ENCODE assay signal across 8 cellular contexts in the genomic region with DNA sequence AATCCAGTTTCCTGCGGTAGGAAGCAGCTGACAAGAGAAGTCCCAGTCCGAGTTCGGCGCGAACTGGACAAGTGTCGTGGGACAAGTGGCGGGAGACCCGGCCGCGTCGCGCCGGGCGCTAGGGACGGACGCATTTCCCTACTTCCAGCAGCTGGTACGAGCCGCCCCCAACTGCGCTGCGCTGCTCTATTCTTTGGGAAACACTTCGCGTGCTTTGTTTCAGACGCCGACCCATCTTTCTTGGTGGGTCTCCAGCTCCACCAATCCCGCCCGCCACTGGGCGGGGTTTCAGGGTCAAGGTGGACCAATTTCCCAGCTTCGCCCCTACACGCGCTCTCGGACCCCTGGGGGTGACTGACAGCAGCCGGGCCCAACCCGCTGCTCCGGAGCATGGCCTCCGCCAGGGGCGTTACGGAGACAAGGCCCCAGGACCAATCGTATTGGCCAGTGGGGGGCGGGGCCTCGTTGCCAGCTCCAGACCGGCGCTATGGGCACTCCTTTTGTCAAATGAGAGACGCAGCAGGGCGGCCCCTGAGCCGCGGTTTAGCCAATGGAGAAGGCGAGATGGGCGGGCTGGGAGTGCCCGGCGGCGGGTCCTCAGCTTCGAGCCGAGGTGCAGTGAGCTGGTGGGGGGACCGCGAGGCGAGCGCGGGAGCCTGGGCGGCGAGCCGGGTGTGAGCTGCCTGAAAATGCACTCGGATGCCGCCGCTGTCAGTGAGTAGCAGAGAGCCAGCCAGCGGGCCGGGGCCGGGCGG. TPM values are rescaled to one million over a fixed set of nuclear protein-coding genes. Genes with fewer than 3 reads are reported as not detected.
DNase-seq lines count a peak whose midpoint lies in the region; ATAC-seq and TF ChIP-seq lines count a peak whose summit lies in the region.

Gene DCUN1D4 (plus strand): TSS at position 600 of the 755 bp plus-strand sequence. CDS start 90 bp downstream, at position 690.

- 0 to 1% methylated on average over 65 to 68 of the region's 68 CpGs for WGBS in heart right ventricle, 2 donors
- WGBS in upper lobe of left lung, 2 donors = 0% methylated on average over 6 to 39 of the region's 68 CpGs

- TF ChIP-seq CTCF in GM13977 (IDR thresholded peaks at IDR 0.05; ENCODE audit: extremely low read depth, insufficient read depth, missing control alignments) (peak; percentile 28), heart right ventricle (IDR thresholded peaks at IDR 0.05) (peak in 8 of 9 donors; percentile 41 to 72 (median 52)), upper lobe of left lung (IDR thresholded peaks at IDR 0.05) (peak; percentile 29 to 76 (median 57))

- H3K4me3 ChIP-seq in heart right ventricle (peak within 1 kb of the TSS; percentile 64 to 97 (median 80)), upper lobe of left lung (peak within 1 kb of the TSS; percentile 63 to 98 (median 96))

- H3K36me3 Mint-ChIP-seq in T-helper 1 cell treated with Interleukin-12 subunit alpha and Interleukin-12 subunit beta and Interleukin-4 antibody, amounts not matched to agents 30 μg/mL and 1 μg/mL, for 36 hours (ENCODE audit: low read depth) = peaks cover under 1% of the 10 kb centered on the region

- TF ChIP-seq EP300 in upper lobe of left lung (IDR thresholded peaks at IDR 0.05) = no peak

- in situ Hi-C loops in GM13977 (cut with MboI; ENCODE audit: low pct_unique_long_range_greater_than_20kb, low sequenced_read_pairs, unreplicated experiment) = no loop called here

- H3K9me3 ChIP-seq in heart right ventricle (no peaks in the 10 kb centered on the region), upper lobe of left lung (no peaks in the 10 kb centered on the region)

- H3K36me3 ChIP-seq in heart right ventricle (no peaks in the 10 kb centered on the region), upper lobe of left lung (no peaks in the 10 kb centered on the region)

- peak in 2 of 4 donors; percentile 46 to 80 for TF ChIP-seq POLR2A in upper lobe of left lung (IDR thresholded peaks at IDR 0.05)

- DNase-seq in GM13977 (ENCODE audit: low spot score) (peak; percentile 99), NCI-H1694 (lab: John Stamatoyannopoulos, UW) (peak; percentile 97), amniotic stem cell (lab: John Stamatoyannopoulos, UW) (peak; percentile 100), heart right ventricle (peak; percentile 100), posterior cingulate gyrus (peak; percentile 100), upper lobe of left lung (peak; percentile 100)

- no peaks in the 10 kb centered on the region for H3K9me3 Mint-ChIP-seq in T-helper 1 cell treated with Interleukin-12 subunit alpha and Interleukin-12 subunit beta and Interleukin-4 antibody, amounts not matched to agents 30 μg/mL and 1 μg/mL, for 36 hours

- ATAC-seq in HG02884 (IDR thresholded peaks at IDR 0.05; ENCODE audit: unreplicated experiment) (peak; percentile 88), heart right ventricle (peak; percentile 93 to 98 (median 96)), upper lobe of left lung (ENCODE audit: low FRiP score in 2 of 2) (peak; percentile 96 to 99)

- peaks cover 10% of the 10 kb centered on the region for H3K27me3 Mint-ChIP-seq in T-helper 1 cell treated with Interleukin-12 subunit alpha and Interleukin-12 subunit beta and Interleukin-4 antibody, amounts not matched to agents 30 μg/mL and 1 μg/mL, for 36 hours (ENCODE audit: low read depth)

- intact Hi-C loops in heart right ventricle (cut with DNase I) (loop anchor here in 7 of 10 donors (2.0 to 10.0 kb wide), 6 partner anchors 55 to 195 kb away; partner anchors contain the start of genes SGCB (in 5 of the 7) and LRRC66 (in 1 of the 7)), posterior cingulate gyrus (cut with DNase I) (loop anchor here (5.0 kb wide), 1 partner anchor 195 kb away; the partner anchor contains the start of gene SGCB)

- H3K4me3 Mint-ChIP-seq in T-helper 1 cell treated with Interleukin-12 subunit alpha and Interleukin-12 subunit beta and Interleukin-4 antibody, amounts not matched to agents 30 μg/mL and 1 μg/mL, for 36 hours = peak within 1 kb of the TSS; percentile 98

- H3K4me1 ChIP-seq in heart right ventricle (peaks cover 0 to 28% (median 16%) of the 10 kb centered on the region in 9 donors), upper lobe of left lung (peaks cover 0 to 15% (median 11%) of the 10 kb centered on the region in 4 donors)

- peak within 1 kb of the TSS; percentile 98 for H3K27ac Mint-ChIP-seq in T-helper 1 cell treated with Interleukin-12 subunit alpha and Interleukin-12 subunit beta and Interleukin-4 antibody, amounts not matched to agents 30 μg/mL and 1 μg/mL, for 36 hours

- H3K4me1 Mint-ChIP-seq in T-helper 1 cell treated with Interleukin-12 subunit alpha and Interleukin-12 subunit beta and Interleukin-4 antibody, amounts not matched to agents 30 μg/mL and 1 μg/mL, for 36 hours (ENCODE audit: low read depth) = peaks cover 16% of the 10 kb centered on the region

- H3K27ac ChIP-seq in heart right ventricle (peak within 1 kb of the TSS; percentile 74 to 99 (median 92)), upper lobe of left lung (peak within 1 kb of the TSS; percentile 92 to 97 (median 95))

- H3K27me3 ChIP-seq in heart right ventricle (no peaks in the 10 kb centered on the region), upper lobe of left lung (no peaks in the 10 kb centered on the region)

RNA-seq across cellular contexts. Expression of gene DCUN1D4, which starts in this region (rescaled TPM):
- total RNA-seq in heart right ventricle = 10 to 100 TPM; 30.6 to 48.7 (median 37.6) TPM
- 10 to 100 TPM; 11.0 to 21.1 TPM for polyA plus RNA-seq in heart right ventricle
- 10 to 100 TPM; 18.8 to 47.6 (median 31.2) TPM for total RNA-seq in upper lobe of left lung

Comparison
In these comparisons a context has a peak if more than half of its experiments do, and no peak if none do; other contexts are left out.
1. Peak in every context shown above with its lines: DNase-seq, ATAC-seq, H3K4me3 ChIP-seq and H3K27ac ChIP-seq.